8 cellular contexts compared by ENCODE assay signal in the genomic region with DNA sequence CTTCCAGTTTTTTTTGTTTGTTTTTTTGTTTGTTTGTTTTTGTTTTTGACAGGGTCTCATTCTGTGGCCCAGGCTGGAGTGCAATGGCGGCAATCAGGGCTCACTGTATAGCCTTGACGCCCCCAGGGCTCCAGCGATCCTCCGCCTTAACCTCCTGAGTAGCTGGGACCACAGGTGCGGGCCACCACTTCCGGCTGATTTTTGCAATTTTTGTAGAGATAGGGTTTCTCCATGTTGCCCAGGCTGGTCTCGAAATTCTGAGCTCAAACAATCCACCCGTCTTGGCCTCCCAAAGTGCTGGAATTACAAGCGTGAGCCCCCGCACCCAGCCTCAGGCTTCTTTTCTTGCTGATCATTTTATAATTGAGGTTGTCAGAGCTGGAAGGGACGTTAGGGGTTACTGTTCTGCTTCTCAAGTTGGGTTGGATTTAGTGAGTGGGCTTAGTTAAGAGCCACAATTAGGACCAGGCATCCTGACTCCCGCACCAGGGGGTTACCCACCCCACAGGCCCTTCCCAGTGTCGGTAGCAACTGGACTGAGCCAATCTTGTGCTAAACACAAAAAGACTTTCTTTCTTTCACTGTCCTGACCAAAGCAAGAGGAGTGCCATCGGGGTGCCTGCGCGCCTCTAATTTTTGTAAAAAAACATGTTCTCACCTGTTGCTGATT. TPM values are rescaled to one million over a fixed set of nuclear protein-coding genes. Genes with fewer than 3 reads are reported as not detected.
DNase-seq lines count a peak whose midpoint lies in the region; ATAC-seq, FAIRE-seq and TF ChIP-seq lines count a peak whose summit lies in the region.

No MANE protein-coding gene starts in this region.

- WGBS in A549 (ENCODE audit: missing lambda C conversion rate) = 63% methylated on average over 16 of the region's 16 CpGs
- 13% methylated on average over 16 of the region's 16 CpGs for WGBS in smooth muscle cell (ENCODE audit: low lambda C conversion rate)

- in situ Hi-C loops in GM13976 (cut with MboI; ENCODE audit: low sequenced_read_pairs, unreplicated experiment) = no loop called here

- no peaks in the 10 kb centered on the region for H3K9me2 ChIP-seq in OCI-LY1 (ENCODE audit: low read depth, low read length)

- H3F3A ChIP-seq in OCI-LY1 (ENCODE audit: insufficient read depth, low read length) (no peaks in the 10 kb centered on the region), smooth muscle cell (ENCODE audit: low read depth) (no peaks in the 10 kb centered on the region)

- TF ChIP-seq CTCF in A549 (IDR thresholded peaks at IDR 0.05) = no peak
- TF ChIP-seq CTCF in OCI-LY1 (IDR thresholded peaks at IDR 0.05; ENCODE audit: low read length) = no peak
- TF ChIP-seq CTCF in epithelial cell of proximal tubule (conservative IDR thresholded peaks at IDR 0.05; ENCODE audit: low read depth, low read length) = no peak
- TF ChIP-seq CTCF in smooth muscle cell (IDR thresholded peaks at IDR 0.05; ENCODE audit: borderline replicate concordance, insufficient read depth, poor library complexity, severe bottlenecking) = no peak
- no peak for TF ChIP-seq CTCF in GM13976 (IDR thresholded peaks at IDR 0.05; ENCODE audit: borderline replicate concordance, control extremely low read depth, extremely low read depth, insufficient read depth, missing control alignments)

- H4K20me1 ChIP-seq in OCI-LY1 (ENCODE audit: insufficient read depth, low read length) = no peaks in the 10 kb centered on the region
- no peaks in the 10 kb centered on the region for H4K20me1 ChIP-seq in smooth muscle cell (ENCODE audit: low read depth)

- FAIRE-seq in A549 (lab: Jason Lieb, UNC) = no peak

- H3K9me3 ChIP-seq in A549 (no peaks in the 10 kb centered on the region), OCI-LY1 (ENCODE audit: low read length) (no peaks in the 10 kb centered on the region), smooth muscle cell (replicated peaks; ENCODE audit: low read depth) (no peaks in the 10 kb centered on the region)

- peaks cover 11% of the 10 kb centered on the region; the same call in 1 of the 2 replicates for H3K27me3 ChIP-seq in OCI-LY1 (ENCODE audit: insufficient read depth, low read length)
- H3K27me3 ChIP-seq in smooth muscle cell (ENCODE audit: low read depth) = peaks cover 92% of the 10 kb centered on the region

- CTCF ChIA-PET in A549 (lab: Yijun Ruan, JAX) = no interaction called here

- POLR2A ChIA-PET in A549 (lab: Yijun Ruan, JAX) = no interaction called here

- H3K36me3 ChIP-seq in OCI-LY1 (ENCODE audit: insufficient read depth, low read length) (no peaks in the 10 kb centered on the region; the same call in 1 of the 2 replicates), smooth muscle cell (ENCODE audit: low read depth) (no peaks in the 10 kb centered on the region)

- H3K4me3 ChIP-seq in A549 (peak overlapping the region; percentile 52), OCI-LY1 (ENCODE audit: low read depth, low read length, poor library complexity, severe bottlenecking) (peak overlapping the region; percentile 56), epithelial cell of proximal tubule (ENCODE audit: low read depth, low read length) (peak overlapping the region; percentile 64), smooth muscle cell (peak overlapping the region; percentile 49)

- H3K4me2 ChIP-seq in A549 = peak overlapping the region; percentile 80
- peak overlapping the region; percentile 72 for H3K4me2 ChIP-seq in OCI-LY1 (ENCODE audit: low read length)
- H3K4me2 ChIP-seq in smooth muscle cell = peak overlapping the region; percentile 82

- H3K9ac ChIP-seq in OCI-LY1 (ENCODE audit: low read length) (peak overlapping the region; percentile 42; the same call in 1 of the 2 replicates), smooth muscle cell (ENCODE audit: low read depth) (no peak overlapping the region)

- DNase-seq in A549 (ENCODE audit: low read depth in 1 of 2, low spot score in 1 of 2) (no peak), epithelial cell of proximal tubule (ENCODE audit: low read depth) (no peak), smooth muscle cell (lab: John Stamatoyannopoulos, UW; ENCODE audit: unreplicated experiment) (no peak), cerebellar nuclear complex (lab: John Stamatoyannopoulos, UW) (no peak), GM13976 (ENCODE audit: low spot score) (no peak), AG08395 (ENCODE audit: low spot score) (no peak)

- TF ChIP-seq POLR2A in A549 (IDR thresholded peaks at IDR 0.05; ENCODE audit: low read length) = no peak

- H3K4me1 ChIP-seq in A549 (peaks cover 5% of the 10 kb centered on the region; the same call in 1 of the 3 replicates), OCI-LY1 (ENCODE audit: insufficient read depth, low read length, severe bottlenecking) (peaks cover 19% of the 10 kb centered on the region), smooth muscle cell (ENCODE audit: low read depth) (peaks cover 12% of the 10 kb centered on the region)

- no peak for TF ChIP-seq EP300 in A549 (IDR thresholded peaks at IDR 0.05)

- ATAC-seq in A549 = peak; percentile 42 to 62; a peak in 5 of 6 replicates
- peak; percentile 12 for ATAC-seq in GM19467 (IDR thresholded peaks at IDR 0.05; ENCODE audit: unreplicated experiment)

- H3K27ac ChIP-seq in A549 (peak overlapping the region; percentile 26 to 73; a peak in 5 of 6 replicates), OCI-LY1 (ENCODE audit: low read depth, low read length, poor library complexity, severe bottlenecking) (no peak overlapping the region), smooth muscle cell (ENCODE audit: low read depth) (no peak overlapping the region)

- no peak for TF ChIP-seq RAD21 in A549 (conservative IDR thresholded peaks at IDR 0.05 in 1 of 2, IDR thresholded peaks at IDR 0.05 in 1 of 2)

- H2AFZ ChIP-seq in OCI-LY1 (ENCODE audit: low read length) = peak overlapping the region; percentile 67; the same call in 1 of the 2 replicates
- H2AFZ ChIP-seq in smooth muscle cell (ENCODE audit: low read depth) = peak overlapping the region; percentile 39

- H3K79me2 ChIP-seq in OCI-LY1 (ENCODE audit: insufficient read depth, low read length) (no peaks in the 10 kb centered on the region), smooth muscle cell (ENCODE audit: low read depth) (no peaks in the 10 kb centered on the region)

TF ChIP-seq in A549, 52 proteins besides CTCF, POLR2A, EP300 and RAD21 (continues in another document):
- no peak for TF ChIP-seq HOXA7 (CRISPR knock-in tag; IDR thresholded peaks at IDR 0.05)
- TF ChIP-seq PHF8 (IDR thresholded peaks at IDR 0.05; ENCODE audit: borderline replicate concordance, low read depth) = no peak
- TF ChIP-seq, protein P1, sequence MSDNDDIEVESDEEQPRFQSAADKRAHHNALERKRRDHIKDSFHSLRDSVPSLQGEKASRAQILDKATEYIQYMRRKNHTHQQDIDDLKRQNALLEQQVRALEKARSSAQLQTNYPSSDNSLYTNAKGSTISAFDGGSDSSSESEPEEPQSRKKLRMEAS (IDR thresholded peaks at IDR 0.05) = no peak
- no peak for TF ChIP-seq MAZ (IDR thresholded peaks at IDR 0.05; ENCODE audit: borderline replicate concordance, low read depth, low read length)
- no peak for TF ChIP-seq EHF (CRISPR knock-in tag; IDR thresholded peaks at IDR 0.05)
- TF ChIP-seq SREBF2 (IDR thresholded peaks at IDR 0.05) = no peak
- TF ChIP-seq USF2 (IDR thresholded peaks at IDR 0.05) = no peak

RNA-seq across cellular contexts. Expression of gene ZSCAN9, which starts 13.1 kb away (rescaled TPM):
- polyA plus RNA-seq in A549 (2011; rRNA removed) (16.2 and 18.4 TPM in 2 replicates), A549 (2017; fragmentation: RNase III; extraction: RNeasy Plus Mini Kit Qiagen cat#74134 plus additional on column Dnase treatment) (7.2 to 8.1 TPM (median 7.7 TPM) in 3 replicates), smooth muscle cell (7.3 and 12.4 TPM in 2 replicates)
- 4.3 and 4.9 TPM in 2 replicates for polyA plus RNA-seq in A549 (2012; cell fraction: cytosol; rRNA removed)
- polyA plus RNA-seq in A549 (2012; cell fraction: nucleus; rRNA removed) = 4.0 and 5.8 TPM in 2 replicates
- 11.5 and 15.3 TPM in 2 replicates for polyA minus RNA-seq in A549 (2011; rRNA and poly(A)+ RNA removed)
- total RNA-seq in epithelial cell of proximal tubule (12.3 and 12.5 TPM in 2 replicates), smooth muscle cell (18.3 and 18.4 TPM in 2 replicates)

RNA-seq across cellular contexts. Expression of gene ZKSCAN4, which starts 40.1 kb away (rescaled TPM):
- polyA plus RNA-seq in A549 (2011; rRNA removed) (2.3 TPM in 2 replicates), A549 (2017; fragmentation: RNase III; extraction: RNeasy Plus Mini Kit Qiagen cat#74134 plus additional on column Dnase treatment) (1.7 to 2.1 TPM (median 1.8 TPM) in 3 replicates), smooth muscle cell (5.2 TPM in 2 replicates)
- 0.81 and 1.0 TPM in 2 replicates for polyA plus RNA-seq in A549 (2012; cell fraction: cytosol; rRNA removed)
- 0.70 and 0.72 TPM in 2 replicates for polyA plus RNA-seq in A549 (2012; cell fraction: nucleus; rRNA removed)
- polyA minus RNA-seq in A549 (2011; rRNA and poly(A)+ RNA removed) = 1.7 and 1.9 TPM in 2 replicates
- total RNA-seq in epithelial cell of proximal tubule (1.5 and 3.7 TPM in 2 replicates), smooth muscle cell (4.5 and 5.1 TPM in 2 replicates)

RNA-seq across cellular contexts. Expression of gene NKAPL, which starts 47.1 kb away (rescaled TPM):
- polyA plus RNA-seq in A549 (2011; rRNA removed) (not detected in 2 replicates), A549 (2017; fragmentation: RNase III; extraction: RNeasy Plus Mini Kit Qiagen cat#74134 plus additional on column Dnase treatment) (not detected in 3 replicates), smooth muscle cell (0.18 and 0.28 TPM in 2 replicates)
- polyA plus RNA-seq in A549 (2012; cell fraction: cytosol; rRNA removed) = not detected in 2 replicates
- not detected in 2 replicates for polyA plus RNA-seq in A549 (2012; cell fraction: nucleus; rRNA removed)
- not detected in 2 replicates for polyA minus RNA-seq in A549 (2011; rRNA and poly(A)+ RNA removed)
- total RNA-seq in epithelial cell of proximal tubule (0.17 and 0.65 TPM in 2 replicates), smooth muscle cell (not detected in 2 replicates)

RNA-seq across cellular contexts. Expression of gene ZSCAN26, which starts 55.0 kb away (rescaled TPM):
- polyA plus RNA-seq in A549 (2011; rRNA removed) (10.1 and 11.2 TPM in 2 replicates), A549 (2017; fragmentation: RNase III; extraction: RNeasy Plus Mini Kit Qiagen cat#74134 plus additional on column Dnase treatment) (5.0 to 6.2 TPM (median 5.9 TPM) in 3 replicates), smooth muscle cell (7.0 and 10.7 TPM in 2 replicates)
- 2.1 and 2.9 TPM in 2 replicates for polyA plus RNA-seq in A549 (2012; cell fraction: cytosol; rRNA removed)
- polyA plus RNA-seq in A549 (2012; cell fraction: nucleus; rRNA removed) = 3.3 and 4.0 TPM in 2 replicates
- 7.8 and 9.8 TPM in 2 replicates for polyA minus RNA-seq in A549 (2011; rRNA and poly(A)+ RNA removed)
- total RNA-seq in epithelial cell of proximal tubule (6.0 and 6.9 TPM in 2 replicates), smooth muscle cell (16.1 and 22.4 TPM in 2 replicates)

Comparison
In these comparisons a context has a peak if more than half of its experiments do, and no peak if none do; other contexts are left out.
1. H3K27ac ChIP-seq: peak in A549 (2 of 2); none in OCI-LY1 (single experiment) and smooth muscle cell (single experiment).
2. Peak in every context shown above with its lines, with median percentiles within 50 percentile points of each other: H3K4me2 ChIP-seq and H3K4me3 ChIP-seq.